10 cellular contexts compared by ENCODE assay signal in the genomic region with DNA sequence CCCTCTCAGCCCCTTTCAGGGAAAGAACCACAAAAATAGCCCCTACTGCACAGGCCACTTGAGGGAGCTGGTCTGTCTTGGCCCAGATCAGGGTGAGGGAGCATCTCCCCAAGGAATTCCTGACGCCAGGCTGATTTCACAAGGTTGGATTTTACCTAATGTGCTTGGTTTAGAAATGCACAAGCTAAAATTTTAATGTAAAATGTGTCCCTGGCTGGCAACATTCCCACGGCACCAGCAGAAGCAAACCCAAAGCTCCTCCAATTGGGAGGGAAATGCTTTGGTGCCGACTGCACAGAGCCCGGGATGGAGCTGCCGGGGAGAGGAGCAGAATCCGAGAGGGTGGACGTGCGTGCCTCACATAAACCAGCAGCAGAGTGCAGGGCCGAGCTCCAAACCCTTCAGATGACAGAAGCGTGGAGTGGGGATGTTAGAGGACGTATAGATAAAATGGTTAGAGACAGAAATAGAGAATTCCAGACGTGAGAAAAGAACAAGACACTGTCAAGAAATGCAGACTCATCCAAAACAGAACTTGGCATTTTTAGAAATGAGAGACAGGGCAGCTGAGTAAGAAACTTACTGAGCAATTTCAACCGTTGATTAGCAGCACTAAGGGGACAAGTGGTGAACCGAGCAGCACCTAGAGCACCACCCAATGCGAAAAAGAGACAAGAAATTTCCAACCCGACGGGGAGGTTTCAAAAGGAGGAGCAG.
DNase-seq lines count a peak whose midpoint lies in the region; ATAC-seq and TF ChIP-seq lines count a peak whose summit lies in the region.
"Had no signal": no experiment of that assay in that cellular context is flagged by ENCODE, and none has a peak within 500 bp of the region (broad histone marks: within the 10 kb centered on the region; RNA-seq: fewer than 3 reads in every experiment).

No MANE protein-coding gene starts in this region.

- DNase-seq in AG10803 (ENCODE audit: low read depth): peak; percentile 31
- peak; percentile 37 for DNase-seq in choroid plexus epithelial cell (ENCODE audit: low read depth)
- peak; percentile 5 for DNase-seq in iris pigment epithelial cell (ENCODE audit: low read depth)
- DNase-seq in stimulated activated naive CD8-positive, alpha-beta T cell treated with anti-CD3 and anti-CD28 coated beads, Interleukin-15, Interleukin-2, amounts not matched to agents 100 U/mL and 50 U/mL, for 24 hours: no peak
- no peak for DNase-seq in SW480 (ENCODE audit: low spot score)
- DNase-seq in AG08396 (ENCODE audit: low spot score): no peak

- no peaks in the 10 kb centered on the region for H3K27me3 ChIP-seq in HUES6 (ENCODE audit: control insufficient read depth, insufficient read depth, low read length)

- peaks cover 15% of the 10 kb centered on the region for H3K4me1 ChIP-seq in HUES6 (ENCODE audit: control insufficient read depth, insufficient read depth, low read length)

- no peak for TF ChIP-seq CTCF in AG10803 (conservative IDR thresholded peaks at IDR 0.05; ENCODE audit: low read length)
- TF ChIP-seq CTCF in choroid plexus epithelial cell (conservative IDR thresholded peaks at IDR 0.05; ENCODE audit: low read depth, low read length): no peak

- no peaks in the 10 kb centered on the region for H3K36me3 ChIP-seq in HUES6 (ENCODE audit: control insufficient read depth, insufficient read depth, low read length)
- H3K36me3 ChIP-seq: brain microvascular endothelial cell, neutrophil had no signal

- H3K9me3 ChIP-seq in HUES6 (ENCODE audit: control insufficient read depth, insufficient read depth, low read depth, low read length): no peaks in the 10 kb centered on the region
- H3K9me3 ChIP-seq: neutrophil had no signal

- no peak overlapping the region for H3K4me3 ChIP-seq in AG10803 (ENCODE audit: low read length)
- H3K4me3 ChIP-seq in HUES6 (ENCODE audit: low read depth, low read length): 0 out of 2 replicates have a peak overlapping the region, but pooled peaks have one; percentile 44
- H3K4me3 ChIP-seq in choroid plexus epithelial cell (ENCODE audit: low read depth, low read length): no peak overlapping the region

- H3K9ac ChIP-seq in HUES6 (ENCODE audit: low read length): no peak overlapping the region

- no peak overlapping the region for H3K27ac ChIP-seq in HUES6 (ENCODE audit: low read depth, low read length)
- H3K27ac ChIP-seq: brain microvascular endothelial cell, neutrophil had no signal

- ATAC-seq in stimulated activated naive CD8-positive, alpha-beta T cell treated with anti-CD3 and anti-CD28 coated beads, Interleukin-15, Interleukin-2, amounts not matched to agents 100 U/mL and 50 U/mL, for 24 hours: no peak
- no peak for ATAC-seq in activated CD4-positive, CD25-positive, alpha-beta regulatory T cell treated with anti-CD3 and anti-CD28 coated beads, Interleukin-2, amount 50 U/mL, for 24 hours

Comparison
In these comparisons a context has a peak if more than half of its experiments do, and no peak if none do; other contexts are left out.
1. DNase-seq: peak in AG10803 (single experiment), choroid plexus epithelial cell (single experiment) and iris pigment epithelial cell (single experiment); none in stimulated activated naive CD8-positive, alpha-beta T cell treated with anti-CD3 and anti-CD28 coated beads, Interleukin-15, Interleukin-2, amounts not matched to agents 100 U/mL and 50 U/mL, for 24 hours (single experiment), SW480 (single experiment) and AG08396 (single experiment).